ENCODE assay signal across 8 cellular contexts in genomic region chr1:233328661-233329498, GRCh38. TPM values are rescaled to one million over a fixed set of nuclear protein-coding genes. Genes with fewer than 3 reads are reported as not detected.
A peak's percentile ranks its signal among the peaks of the same experiment; 100 is the strongest.
DNase-seq lines count a peak whose midpoint lies in the region; ATAC-seq and TF ChIP-seq lines count a peak whose summit lies in the region.

No MANE protein-coding gene starts in this region.

- no peaks in the 10 kb centered on the region for H3K79me2 ChIP-seq in OCI-LY1 (ENCODE audit: insufficient read depth, low read length)

- H3K4me3 ChIP-seq in OCI-LY1 (ENCODE audit: low read depth, low read length, poor library complexity, severe bottlenecking) = peak overlapping the region; percentile 74
- H3K4me3 ChIP-seq in duodenal mucosa (ENCODE audit: low read depth in 1 of 2, low read length in 2 of 2) = peak overlapping the region; percentile 77 to 85

- peak overlapping the region; percentile 60 for H3K4me3 Mint-ChIP-seq in natural killer cell treated with Interleukin-12 subunit alpha and Interleukin-12 subunit beta and Interleukin-15 and Interleukin-18, amount 100 ng/mL, for 72 hours

- no peak overlapping the region; the same call in 1 of the 2 replicates for H3K9ac ChIP-seq in OCI-LY1 (ENCODE audit: low read length)
- H3K9ac ChIP-seq in duodenal mucosa (ENCODE audit: low read depth in 1 of 2, low read length in 2 of 2) = peak overlapping the region; percentile 75 to 85

- no peaks in the 10 kb centered on the region for H3K36me3 Mint-ChIP-seq in natural killer cell treated with Interleukin-12 subunit alpha and Interleukin-12 subunit beta and Interleukin-15 and Interleukin-18, amount 100 ng/mL, for 72 hours

- H3K27me3 ChIP-seq in OCI-LY1 (ENCODE audit: insufficient read depth, low read length) (no peaks in the 10 kb centered on the region), duodenal mucosa (ENCODE audit: control insufficient read depth in 1 of 2, insufficient read depth in 2 of 2, low read length in 2 of 2) (peaks cover 0 to 3% of the 10 kb centered on the region in 2 donors)

- no peaks in the 10 kb centered on the region for H3K9me3 ChIP-seq in OCI-LY1 (ENCODE audit: low read length)
- no peaks in the 10 kb centered on the region for H3K9me3 ChIP-seq in duodenal mucosa (ENCODE audit: control insufficient read depth in 1 of 2, low read length in 2 of 2)

- no peak overlapping the region for H3K27ac Mint-ChIP-seq in natural killer cell treated with Interleukin-12 subunit alpha and Interleukin-12 subunit beta and Interleukin-15 and Interleukin-18, amount 100 ng/mL, for 72 hours

- no peak for ATAC-seq in natural killer cell treated with Interleukin-12 subunit alpha and Interleukin-12 subunit beta and Interleukin-15 and Interleukin-18, amount 100 ng/mL, for 72 hours
- no peak for ATAC-seq in HG02798 (IDR thresholded peaks at IDR 0.05; ENCODE audit: poor library complexity, unreplicated experiment)

- DNase-seq in NCI-H1105 treated with DMSO at 0.1 percent for 48 hours (lab: John Stamatoyannopoulos, UW) (peak; percentile 2), NCI-H1105 (lab: John Stamatoyannopoulos, UW) (no peak)
- no peak for DNase-seq in natural killer cell treated with Interleukin-12 subunit alpha and Interleukin-12 subunit beta and Interleukin-15 and Interleukin-18, amount 100 ng/mL, for 72 hours (ENCODE audit: low spot score)
- no peak for DNase-seq in activated CD4-positive, CD25-positive, alpha-beta regulatory T cell (lab: John Stamatoyannopoulos, UW)
- no peak for DNase-seq in effector CD8-positive, alpha-beta T cell (lab: John Stamatoyannopoulos, UW)

- H3K9me2 ChIP-seq in OCI-LY1 (ENCODE audit: low read depth, low read length) = no peaks in the 10 kb centered on the region

- no peaks in the 10 kb centered on the region for H3F3A ChIP-seq in OCI-LY1 (ENCODE audit: insufficient read depth, low read length)

- no peak for TF ChIP-seq CTCF in OCI-LY1 (IDR thresholded peaks at IDR 0.05; ENCODE audit: low read length)

- peak overlapping the region; percentile 91 for H3K4me2 ChIP-seq in OCI-LY1 (ENCODE audit: low read length)

- H4K20me1 ChIP-seq in OCI-LY1 (ENCODE audit: insufficient read depth, low read length) = no peaks in the 10 kb centered on the region

- H3K36me3 ChIP-seq in OCI-LY1 (ENCODE audit: insufficient read depth, low read length) = no peaks in the 10 kb centered on the region; the same call in 1 of the 2 replicates
- no peaks in the 10 kb centered on the region for H3K36me3 ChIP-seq in duodenal mucosa (ENCODE audit: control insufficient read depth in 1 of 2, insufficient read depth in 2 of 2, low read length in 2 of 2)

- peaks cover 6% of the 10 kb centered on the region for H3K4me1 ChIP-seq in OCI-LY1 (ENCODE audit: insufficient read depth, low read length, severe bottlenecking)
- peaks cover 9 to 12% of the 10 kb centered on the region in 2 donors for H3K4me1 ChIP-seq in duodenal mucosa (ENCODE audit: control insufficient read depth in 1 of 2, insufficient read depth in 2 of 2, low read length in 2 of 2)

- no peak overlapping the region for H2AFZ ChIP-seq in OCI-LY1 (ENCODE audit: low read length)

- peaks cover 7 to 9% of the 10 kb centered on the region in 2 donors for H3K4me1 Mint-ChIP-seq in natural killer cell treated with Interleukin-12 subunit alpha and Interleukin-12 subunit beta and Interleukin-15 and Interleukin-18, amount 100 ng/mL, for 72 hours (ENCODE audit: low read depth in 2 of 2)

- H3K27ac ChIP-seq in OCI-LY1 (ENCODE audit: low read depth, low read length, poor library complexity, severe bottlenecking) (no peak overlapping the region), duodenal mucosa (ENCODE audit: low read depth, low read length) (peak overlapping the region; percentile 70)

- H3K9me3 Mint-ChIP-seq in natural killer cell treated with Interleukin-12 subunit alpha and Interleukin-12 subunit beta and Interleukin-15 and Interleukin-18, amount 100 ng/mL, for 72 hours = peaks cover 3% of the 10 kb centered on the region

- H3K27me3 Mint-ChIP-seq in natural killer cell treated with Interleukin-12 subunit alpha and Interleukin-12 subunit beta and Interleukin-15 and Interleukin-18, amount 100 ng/mL, for 72 hours = peaks cover 6 to 17% of the 10 kb centered on the region in 2 donors

RNA-seq across cellular contexts. Expression of gene MAP3K21, which starts 1.4 kb away (rescaled TPM):
- total RNA-seq in natural killer cell treated with Interleukin-12 subunit alpha and Interleukin-12 subunit beta and Interleukin-15 and Interleukin-18, amount 100 ng/mL, for 72 hours = 1 to 10 TPM in 1 of 2 donors, under 1 TPM in 1; 0.64 to 3.0 TPM

RNA-seq across cellular contexts. Expression of gene PCNX2, which starts 33.4 kb away (rescaled TPM):
- total RNA-seq in natural killer cell treated with Interleukin-12 subunit alpha and Interleukin-12 subunit beta and Interleukin-15 and Interleukin-18, amount 100 ng/mL, for 72 hours = 10 to 100 TPM in 1 of 2 donors, 1 to 10 TPM in 1; 7.1 to 30.8 TPM
